ENCODE assay signal across 7 cellular contexts in genomic region chr6:79266051-79266450, GRCh38.
"Had no signal": no experiment of that assay in that cellular context is flagged by ENCODE, and none has a peak within 500 bp of the region (broad histone marks: within the 10 kb centered on the region; RNA-seq: fewer than 3 reads in every experiment).

No MANE protein-coding gene starts in this region.

- ATAC-seq: GM23338 had no signal

- H3K4me3 ChIP-seq: GM23338 had no signal

- DNase-seq: H9, HCEC 1CT, IMR-90 had no signal

- H3K27ac Mint-ChIP-seq: GM23338, H9 had no signal

- FAIRE-seq: H1, H54, HTR-8/SVneo had no signal

- H3K4me3 Mint-ChIP-seq: GM23338, H9 had no signal
